18 cellular contexts compared by ENCODE assay signal in genomic region chr19:46727036-46727501, GRCh38. TPM values are rescaled to one million over a fixed set of nuclear protein-coding genes. Genes with fewer than 3 reads are reported as not detected.
DNase-seq lines count a peak whose midpoint lies in the region; ATAC-seq and TF ChIP-seq lines count a peak whose summit lies in the region.
"Had no signal": no experiment of that assay in that cellular context is flagged by ENCODE, and none has a peak within 500 bp of the region (broad histone marks: within the 10 kb centered on the region; RNA-seq: fewer than 3 reads in every experiment).

No MANE protein-coding gene starts in this region.

- no peaks in the 10 kb centered on the region for H3K27me3 Mint-ChIP-seq in Calu3 (ENCODE audit: unreplicated experiment)
- H3K27me3 Mint-ChIP-seq: stimulated activated naive CD8-positive, alpha-beta T cell treated with anti-CD3 and anti-CD28 coated beads, Interleukin-15, Interleukin-2, amounts not matched to agents 100 ng/mL and 50 ng/mL, for 24 hours had no signal

- no peaks in the 10 kb centered on the region for H3K9me3 Mint-ChIP-seq in Calu3 (ENCODE audit: low read depth, unreplicated experiment)
- H3K9me3 Mint-ChIP-seq: activated naive CD4-positive, alpha-beta T cell treated with anti-CD3 and anti-CD28 coated beads, Interleukin-2, amount 50 U/mL, for 72 hours; stimulated activated naive CD8-positive, alpha-beta T cell treated with anti-CD3 and anti-CD28 coated beads, Interleukin-15, Interleukin-2, amounts not matched to agents 100 ng/mL and 50 ng/mL, for 24 hours had no signal

- 51% methylated on average over 14 of the region's 14 CpGs for WGBS in right cardiac atrium
- 87 to 91% methylated on average over 14 of the region's 14 CpGs for WGBS in sigmoid colon, 2 donors

- TF ChIP-seq EP300 in sigmoid colon (IDR thresholded peaks at IDR 0.05) = no peak

- TF ChIP-seq POLR2A in sigmoid colon (IDR thresholded peaks at IDR 0.05) = no peak

- TF ChIP-seq CTCF in Calu3 (IDR thresholded peaks at IDR 0.05; ENCODE audit: unreplicated experiment) (no peak), RWPE2 (IDR thresholded peaks at IDR 0.05; ENCODE audit: poor library complexity, severe bottlenecking) (no peak), sigmoid colon (IDR thresholded peaks at IDR 0.05) (no peak), mucosa of descending colon (IDR thresholded peaks at IDR 0.05) (no peak)

- no peak for ATAC-seq in RWPE2 (ENCODE audit: low read depth)
- no peak for ATAC-seq in right cardiac atrium
- ATAC-seq in mucosa of descending colon = no peak
- ATAC-seq in esophagus mucosa = no peak
- ATAC-seq: activated naive CD4-positive, alpha-beta T cell treated with anti-CD3 and anti-CD28 coated beads, Interleukin-2, amount 50 U/mL, for 72 hours had no signal

- H3K27me3 ChIP-seq in RWPE2 (ENCODE audit: insufficient read depth, poor library complexity, severe bottlenecking) (no peaks in the 10 kb centered on the region), right cardiac atrium (ENCODE audit: control insufficient read depth, insufficient read depth) (no peaks in the 10 kb centered on the region), sigmoid colon (no peaks in the 10 kb centered on the region)
- H3K27me3 ChIP-seq: breast epithelium, right lobe of liver had no signal

- H3K36me3 Mint-ChIP-seq in Calu3 (ENCODE audit: insufficient read depth, unreplicated experiment) = peaks cover 77% of the 10 kb centered on the region

- peak overlapping the region; percentile 26 for H3K4me3 Mint-ChIP-seq in Calu3 (ENCODE audit: low read depth, unreplicated experiment)
- H3K4me3 Mint-ChIP-seq: stimulated activated naive CD8-positive, alpha-beta T cell treated with anti-CD3 and anti-CD28 coated beads, Interleukin-15, Interleukin-2, amounts not matched to agents 100 ng/mL and 50 ng/mL, for 24 hours had no signal

- H3K36me3 ChIP-seq in RWPE2 (ENCODE audit: low read depth) (peaks cover 88% of the 10 kb centered on the region), sigmoid colon (peaks cover 58 to 97% (median 85%) of the 10 kb centered on the region in 4 donors), mucosa of descending colon (ENCODE audit: low read depth) (peaks cover 30% of the 10 kb centered on the region)

- H3K27ac Mint-ChIP-seq in Calu3 (ENCODE audit: unreplicated experiment) = peak overlapping the region; percentile 8
- H3K27ac Mint-ChIP-seq: stimulated activated naive CD8-positive, alpha-beta T cell treated with anti-CD3 and anti-CD28 coated beads, Interleukin-15, Interleukin-2, amounts not matched to agents 100 ng/mL and 50 ng/mL, for 24 hours had no signal

- BruUV-seq in Calu3 (replicated peaks; lab: Mats Ljungman, UMichigan) = no TSS peak

- DNase-seq in Calu3 = no peak
- DNase-seq in RWPE2 (ENCODE audit: low spot score) = peak; percentile 51
- peak in 2 of 3 donors; percentile 48 to 66 for DNase-seq in right cardiac atrium
- DNase-seq in sigmoid colon = peak; percentile 63
- DNase-seq in mucosa of descending colon = no peak
- no peak for DNase-seq in NCI-H2107 (lab: John Stamatoyannopoulos, UW)
- DNase-seq in DMS114 treated with DMSO at 0.1 percent for 48 hours (lab: John Stamatoyannopoulos, UW; ENCODE audit: unreplicated experiment) = no peak
- DNase-seq: COR-L47; MV-4-11; NCI-H187 treated with DMSO at 0.1 percent for 48 hours; NCI-H446 treated with DMSO at 0.1 percent for 48 hours; occipital lobe; stimulated activated CD4-positive, alpha-beta T cell treated with anti-CD3 and anti-CD28 coated beads, Interleukin-2, amount 100 ng/mL, for 24 hours had no signal

- H3K4me1 Mint-ChIP-seq in Calu3 (ENCODE audit: low read depth, unreplicated experiment) = peaks cover 35% of the 10 kb centered on the region

- H3K4me3 ChIP-seq in RWPE2 (ENCODE audit: severe bottlenecking) = no peak overlapping the region
- no peak overlapping the region for H3K4me3 ChIP-seq in right cardiac atrium (ENCODE audit: low read length)
- H3K4me3 ChIP-seq in sigmoid colon = no peak overlapping the region
- no peak overlapping the region for H3K4me3 ChIP-seq in mucosa of descending colon
- H3K4me3 ChIP-seq: breast epithelium, right lobe of liver had no signal

- H3K4me1 ChIP-seq in RWPE2 (ENCODE audit: insufficient read depth, poor library complexity, severe bottlenecking) (peaks cover 4% of the 10 kb centered on the region), right cardiac atrium (ENCODE audit: control insufficient read depth, insufficient read depth, low read length) (no peaks in the 10 kb centered on the region), sigmoid colon (peaks cover 0 to 19% (median 13%) of the 10 kb centered on the region in 4 donors), mucosa of descending colon (ENCODE audit: low read depth) (no peaks in the 10 kb centered on the region)
- H3K4me1 ChIP-seq: breast epithelium had no signal

- H3K9me3 ChIP-seq in RWPE2 (ENCODE audit: severe bottlenecking) = no peaks in the 10 kb centered on the region
- no peaks in the 10 kb centered on the region for H3K9me3 ChIP-seq in right cardiac atrium (ENCODE audit: control insufficient read depth, low read length)
- H3K9me3 ChIP-seq in sigmoid colon = no peaks in the 10 kb centered on the region
- H3K9me3 ChIP-seq in mucosa of descending colon = no peaks in the 10 kb centered on the region
- H3K9me3 ChIP-seq: breast epithelium, right lobe of liver had no signal

- intact Hi-C loops in Calu3 (cut with micrococcal nuclease; ENCODE audit: unreplicated experiment) = no loop called here
- intact Hi-C loops in right cardiac atrium (cut with DNase I) = no loop called here
- intact Hi-C loops in sigmoid colon (cut with DNase I) = no loop called here
- intact Hi-C loops in mucosa of descending colon (cut with DNase I, micrococcal nuclease) = no loop called here

- CTCF ChIA-PET in Calu3 (lab: Charles Lee) = interaction anchor here (0.8 kb wide), 1 partner anchor 9 kb away, joined by 5 read pairs; no protein-coding TSS in a partner anchor

- H3K27ac ChIP-seq in RWPE2 (ENCODE audit: poor library complexity, severe bottlenecking) = no peak overlapping the region
- H3K27ac ChIP-seq in right cardiac atrium (ENCODE audit: low read length) = no peak overlapping the region
- H3K27ac ChIP-seq in sigmoid colon = peak overlapping the region in 3 of 4 donors; percentile 7 to 51 (median 31)

RNA-seq across cellular contexts. Expression of gene PRKD2, which starts 10.2 kb away (rescaled TPM):
- total RNA-seq in Calu3 (2022) = 98.3 and 110 TPM in 2 replicates
- 10 to 100 TPM; 14.2 to 16.6 (median 14.8) TPM for total RNA-seq in right cardiac atrium
- 11.3 TPM for polyA plus RNA-seq in right cardiac atrium
- total RNA-seq in sigmoid colon = 10 to 100 TPM; 14.7 to 33.8 (median 16.7) TPM
- polyA plus RNA-seq in sigmoid colon = 10 to 100 TPM; 18.6 to 51.7 (median 32.6) TPM
- total RNA-seq in mucosa of descending colon = 10 to 100 TPM; 52.5 to 70.5 (median 62.9) TPM
- total RNA-seq in esophagus mucosa = 31.4 TPM

RNA-seq across cellular contexts. Expression of gene FKRP, which starts 18.8 kb away (rescaled TPM):
- total RNA-seq in Calu3 (2022) = 33.7 and 35.0 TPM in 2 replicates
- 10 to 100 TPM; 15.0 to 22.7 (median 21.0) TPM for total RNA-seq in right cardiac atrium
- 15.9 TPM for polyA plus RNA-seq in right cardiac atrium
- 10 to 100 TPM; 15.0 to 31.0 (median 15.7) TPM for total RNA-seq in sigmoid colon
- polyA plus RNA-seq in sigmoid colon = 10 to 100 TPM in 1 of 3 donors, 1 to 10 TPM in 2; 1.4 to 11.9 (median 3.6) TPM
- total RNA-seq in mucosa of descending colon = 10 to 100 TPM; 10.7 to 19.8 (median 10.9) TPM
- total RNA-seq in esophagus mucosa = 7.8 TPM

RNA-seq across cellular contexts. Expression of gene STRN4, which starts 19.2 kb away (rescaled TPM):
- 149 and 151 TPM in 2 replicates for total RNA-seq in Calu3 (2022)
- 10 to 100 TPM; 49.0 to 69.8 (median 54.7) TPM for total RNA-seq in right cardiac atrium
- 39.3 TPM for polyA plus RNA-seq in right cardiac atrium
- total RNA-seq in sigmoid colon = 10 to 100 TPM; 42.5 to 62.6 (median 49.7) TPM
- 10 to 100 TPM; 45.0 to 63.4 (median 51.8) TPM for polyA plus RNA-seq in sigmoid colon
- total RNA-seq in mucosa of descending colon = 10 to 100 TPM; 68.3 to 79.2 (median 73.7) TPM
- 44.5 TPM for total RNA-seq in esophagus mucosa

Comparison
In these comparisons a context has a peak if more than half of its experiments do, and no peak if none do; other contexts are left out.
1. DNase-seq: peak in RWPE2 (single experiment), right cardiac atrium (2 of 3) and sigmoid colon (single experiment); none in Calu3 (single experiment), mucosa of descending colon (0 of 3), NCI-H2107 (single experiment) and DMS114 treated with DMSO at 0.1 percent for 48 hours (single experiment).
2. H3K27ac ChIP-seq: peak in sigmoid colon (3 of 4); none in RWPE2 (single experiment) and right cardiac atrium (single experiment).